18 cellular contexts compared by ENCODE assay signal in the genomic region with DNA sequence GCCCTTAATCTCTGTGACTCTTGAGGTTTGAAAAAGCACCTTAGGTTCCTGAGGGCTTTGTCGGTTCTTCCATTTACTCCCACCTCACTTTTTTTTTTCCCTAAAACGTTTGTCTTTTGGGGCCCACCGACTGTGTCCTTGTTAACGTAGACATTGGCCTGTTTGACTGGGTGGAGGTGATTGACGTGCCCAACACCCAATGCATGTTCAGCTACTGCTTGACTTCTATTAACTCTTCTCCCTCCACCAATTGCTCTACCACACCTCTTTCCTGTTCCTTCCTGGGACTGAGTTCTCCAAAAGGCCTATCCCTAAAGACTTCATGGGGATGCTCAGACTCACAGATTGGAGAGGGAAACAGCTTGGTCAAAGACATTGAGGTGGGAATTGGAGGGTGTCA. TPM values are rescaled to one million over a fixed set of nuclear protein-coding genes. Genes with fewer than 3 reads are reported as not detected.
DNase-seq lines count a peak whose midpoint lies in the region; ATAC-seq, FAIRE-seq and TF ChIP-seq lines count a peak whose summit lies in the region.
"Had no signal": no experiment of that assay in that cellular context is flagged by ENCODE, and none has a peak within 500 bp of the region (broad histone marks: within the 10 kb centered on the region; RNA-seq: fewer than 3 reads in every experiment).

No MANE protein-coding gene starts in this region.

- TF ChIP-seq RAD21 in GM12878 (IDR thresholded peaks at IDR 0.05; ENCODE audit: insufficient read depth, low read depth, low read length) = no peak

- H3K4me2 ChIP-seq in GM23338 (no peak overlapping the region), GM12878 (ENCODE audit: control insufficient read depth, insufficient read depth) (no peak overlapping the region)

- FAIRE-seq in GM12878 (lab: Jason Lieb, UNC) = peak; percentile 56
- FAIRE-seq: kidney had no signal

- no peak overlapping the region for H3K9ac ChIP-seq in GM12878 (ENCODE audit: control insufficient read depth, insufficient read depth, low read length)

- H3F3A ChIP-seq in GM23338 (replicated peaks; ENCODE audit: low read depth) = peaks cover 5% of the 10 kb centered on the region; the same call in 1 of the 2 replicates

- intact Hi-C loops in GM12878 (cut with micrococcal nuclease; ENCODE audit: unreplicated experiment) = no loop called here

- H3K27ac Mint-ChIP-seq in GM23338 = no peak overlapping the region
- H3K27ac Mint-ChIP-seq: activated CD8-positive, alpha-beta memory T cell treated with anti-CD3 and anti-CD28 coated beads, Interleukin-2, amount 10 ng/mL, durations not matched to agents 7 days and 5 days had no signal

- TF ChIP-seq POLR2A in GM12878 (IDR thresholded peaks at IDR 0.05; ENCODE audit: low read depth, low read length) = no peak

- peaks cover 1% of the 10 kb centered on the region; the same call in 2 of the 3 replicates for H3K36me3 Mint-ChIP-seq in GM23338 (ENCODE audit: low read depth)
- H3K36me3 Mint-ChIP-seq: activated CD8-positive, alpha-beta memory T cell treated with anti-CD3 and anti-CD28 coated beads, Interleukin-2, amount 10 ng/mL, durations not matched to agents 7 days and 5 days had no signal

- no peaks in the 10 kb centered on the region for H3K79me2 ChIP-seq in GM23338 (replicated peaks; ENCODE audit: insufficient read depth)
- H3K79me2 ChIP-seq in GM12878 (ENCODE audit: control insufficient read depth, insufficient read depth, low read length) = no peaks in the 10 kb centered on the region

- no peak overlapping the region; the same call in 2 of the 3 replicates for H3K4me3 Mint-ChIP-seq in GM23338
- H3K4me3 Mint-ChIP-seq: activated CD8-positive, alpha-beta memory T cell treated with anti-CD3 and anti-CD28 coated beads, Interleukin-2, amount 10 ng/mL, durations not matched to agents 7 days and 5 days; CD14-positive monocyte had no signal

- DNase-seq in AG10803 (ENCODE audit: low read depth) (peak; percentile 48), GM23338 (ENCODE audit: low spot score) (peak; percentile 69), GM12878 (ENCODE audit: low read depth, low spot score) (no peak), foreskin fibroblast (peak; percentile 21 to 43), NCI-H345 (lab: John Stamatoyannopoulos, UW) (no peak), NCI-H748 (lab: John Stamatoyannopoulos, UW; ENCODE audit: unreplicated experiment) (no peak), NCI-H1930 (lab: John Stamatoyannopoulos, UW) (no peak)
- DNase-seq: activated CD4-positive, CD25-positive, alpha-beta regulatory T cell treated with anti-CD3 and anti-CD28 coated beads, Interleukin-2, amount 50 U/mL, for 72 hours; activated CD8-positive, alpha-beta memory T cell treated with anti-CD3 and anti-CD28 coated beads, Interleukin-2, amount 10 ng/mL, durations not matched to agents 7 days and 5 days; amniotic stem cell; kidney; midbrain; NCI-H2081; NCI-H524 treated with DMSO at 0.1 percent for 48 hours; retina had no signal

- no peak overlapping the region for H3K27ac ChIP-seq in GM23338 (ENCODE audit: low read depth)
- no peak overlapping the region for H3K27ac ChIP-seq in GM12878 (ENCODE audit: control insufficient read depth, insufficient read depth)

- H3K4me1 Mint-ChIP-seq in GM23338 = no peaks in the 10 kb centered on the region; the same call in 2 of the 3 replicates
- H3K4me1 Mint-ChIP-seq: activated CD8-positive, alpha-beta memory T cell treated with anti-CD3 and anti-CD28 coated beads, Interleukin-2, amount 10 ng/mL, durations not matched to agents 7 days and 5 days had no signal

- H2AFZ ChIP-seq in GM23338 (no peak overlapping the region), GM12878 (ENCODE audit: control insufficient read depth, low read depth, low read length) (no peak overlapping the region)

- SMC1A ChIA-PET in GM12878 (lab: Charles Lee; ENCODE audit: uncharacterized antibody, unreplicated experiment) = no interaction called here

- H3K36me3 ChIP-seq in GM23338 (ENCODE audit: insufficient read depth) = no peaks in the 10 kb centered on the region
- no peaks in the 10 kb centered on the region for H3K36me3 ChIP-seq in GM12878 (ENCODE audit: control insufficient read depth in 2 of 2, insufficient read depth in 2 of 2, low read length in 1 of 2)

- peaks cover 23% of the 10 kb centered on the region for H3K27me3 ChIP-seq in GM23338 (ENCODE audit: insufficient read depth)
- no peaks in the 10 kb centered on the region for H3K27me3 ChIP-seq in GM12878 (replicated peaks in 1 of 2; ENCODE audit: control insufficient read depth in 2 of 2, insufficient read depth in 2 of 2, low read length in 1 of 2)

- H4K20me1 ChIP-seq in GM23338 (replicated peaks; ENCODE audit: insufficient read depth) (no peaks in the 10 kb centered on the region), GM12878 (ENCODE audit: control insufficient read depth, insufficient read depth) (no peaks in the 10 kb centered on the region)

- TF ChIP-seq CTCF in AG10803 (conservative IDR thresholded peaks at IDR 0.05; ENCODE audit: low read length) = no peak
- no peak for TF ChIP-seq CTCF in GM23338 (conservative IDR thresholded peaks at IDR 0.05; ENCODE audit: low read depth in 2 of 2)
- TF ChIP-seq CTCF in GM12878 (IDR thresholded peaks at IDR 0.05 in 2 of 3, conservative IDR thresholded peaks at IDR 0.05 in 1 of 3; ENCODE audit: control insufficient read depth in 2 of 3, extremely low read depth in 1 of 3, insufficient read depth in 1 of 3, low read depth in 3 of 3, low read length in 3 of 3) = no peak
- TF ChIP-seq CTCF in foreskin fibroblast (IDR thresholded peaks at IDR 0.05; ENCODE audit: low read depth, low read length) = no peak

- POLR2A ChIA-PET in GM12878 (lab: Charles Lee) = interaction anchor here (0.5 kb wide), 1 partner anchor 28 kb away, joined by 3 read pairs; no protein-coding TSS in a partner anchor

- H3K9me2 ChIP-seq in GM23338 (ENCODE audit: insufficient read depth) = no peaks in the 10 kb centered on the region

- RAD21 ChIA-PET in GM12878 (lab: Charles Lee; ENCODE audit: unreplicated experiment) = no interaction called here

- 4% methylated on average over 5 of the region's 5 CpGs for WGBS in GM12878 (ENCODE audit: insufficient coverage, insufficient replicate concordance, low lambda C conversion rate, missing lambda C conversion rate)

- CTCF ChIA-PET in GM12878 (lab: Yijun Ruan, JAX) = interaction anchor here (0.5 kb wide), 1 partner anchor 437 kb away, joined by 3 read pairs; no protein-coding TSS in a partner anchor

- no peaks in the 10 kb centered on the region; the same call in 2 of the 3 replicates for H3K9me3 ChIP-seq in GM12878 (replicated peaks; ENCODE audit: control insufficient read depth, insufficient read depth, low read length)

- H3K4me3 ChIP-seq in AG10803 (ENCODE audit: low read length) (no peak overlapping the region), GM23338 (no peak overlapping the region), GM12878 (no peak overlapping the region), foreskin fibroblast (ENCODE audit: low read depth in 1 of 2, low read length in 2 of 2) (no peak overlapping the region)

- in situ Hi-C loops in GM12878 (cut with MboI) = no loop called here

- no peak for TF ChIP-seq EP300 in GM12878 (IDR thresholded peaks at IDR 0.05; ENCODE audit: borderline replicate concordance in 1 of 2, control insufficient read depth in 1 of 2, low read depth in 2 of 2, low read length in 2 of 2)

- H3K4me1 ChIP-seq in GM23338 (ENCODE audit: insufficient read depth) = no peaks in the 10 kb centered on the region
- no peaks in the 10 kb centered on the region for H3K4me1 ChIP-seq in GM12878 (ENCODE audit: control insufficient read depth, insufficient read depth, low read length)

- H3K27me3 Mint-ChIP-seq in GM23338 (ENCODE audit: insufficient read depth, low read depth, poor library complexity) = peaks cover 15% of the 10 kb centered on the region
- H3K27me3 Mint-ChIP-seq: activated CD8-positive, alpha-beta memory T cell treated with anti-CD3 and anti-CD28 coated beads, Interleukin-2, amount 10 ng/mL, durations not matched to agents 7 days and 5 days had no signal

- H3K9me3 Mint-ChIP-seq in GM23338 = peaks cover 4% of the 10 kb centered on the region; the same call in 1 of the 3 replicates

- peak; percentile 17 for ATAC-seq in GM23338
- ATAC-seq in GM12878 = peak; percentile 24; the same call in 1 of the 3 replicates
- no peak for ATAC-seq in GM21423 (IDR thresholded peaks at IDR 0.05; ENCODE audit: unreplicated experiment)
- ATAC-seq: activated CD8-positive, alpha-beta memory T cell treated with anti-CD3 and anti-CD28 coated beads, Interleukin-2, amount 10 ng/mL, durations not matched to agents 7 days and 5 days had no signal

- BruUV-seq in GM12878 (replicated peaks; lab: Mats Ljungman, UMichigan) = no TSS peak

RNA-seq across cellular contexts. Expression of gene CKM, which starts 17.3 kb away (rescaled TPM):
- total RNA-seq in GM23338 (2014; rRNA removed; shearing (Covaris generic)) = not detected in 2 replicates
- 0.47 TPM in 1 of 2 replicates, not detected in the other for polyA plus RNA-seq in GM23338 (2016; fragmentation: Nextera tagmentation; extraction: Ambion mirVana)
- total RNA-seq in GM12878 (2013; cell fraction: nucleolus; rRNA removed) = not detected in 2 replicates
- total RNA-seq in GM12878 (2014; rRNA removed) = not detected in 2 replicates
- total RNA-seq in GM12878 (2014; rRNA removed; fragmentation: Illumina TruSeq; extraction: Trizol) = not detected in 2 replicates
- total RNA-seq in GM12878 (2021) = 0.13 TPM in 1 of 2 replicates, not detected in the other
- polyA plus RNA-seq in GM12878 (2011; ENCODE audit: low read depth) = not detected
- polyA plus RNA-seq in GM12878 (2011; rRNA removed) = 0.06 and 0.08 TPM in 2 replicates
- 0.23 and 0.30 TPM in 2 replicates for polyA plus RNA-seq in GM12878 (2011; cell fraction: cytosol; rRNA removed)
- 0.15 TPM in 1 of 2 replicates, not detected in the other for polyA plus RNA-seq in GM12878 (2011; cell fraction: nucleus; rRNA removed)
- not detected in 2 replicates for polyA plus RNA-seq in GM12878 (2012)
- not detected in 2 replicates for polyA plus RNA-seq in GM12878 (2014; fragmentation: Illumina TruSeq; extraction: Trizol)
- polyA plus RNA-seq in GM12878 (2014; fragmentation: Nextera tagmentation; extraction: Ambion mirVana) = under 1 TPM in 1 of 2 experiments, not detected in 1; 0.14 TPM
- polyA plus RNA-seq in GM12878 (2014; rRNA removed) = 0.08 and 0.11 TPM in 2 replicates
- under 1 TPM in 1 of 2 experiments, not detected in 1; 0.13 TPM for polyA plus RNA-seq in GM12878 (2016; fragmentation: Nextera tagmentation; extraction: Ambion mirVana)
- polyA minus RNA-seq in GM12878 (2011; rRNA and poly(A)+ RNA removed) = 0.15 and 0.21 TPM in 2 replicates
- polyA minus RNA-seq in GM12878 (2011; cell fraction: cytosol; rRNA and poly(A)+ RNA removed) = not detected in 2 replicates
- not detected in 2 replicates for polyA minus RNA-seq in GM12878 (2011; cell fraction: nucleus; rRNA and poly(A)+ RNA removed)
- total RNA-seq: activated CD8-positive, alpha-beta memory T cell treated with anti-CD3 and anti-CD28 coated beads, Interleukin-2, amount 10 ng/mL, durations not matched to agents 7 days and 5 days; kidney; OCI-LY7 had no signal

RNA-seq across cellular contexts. Expression of gene KLC3, which starts 35.1 kb away (rescaled TPM):
- 4.2 and 6.4 TPM in 2 replicates for total RNA-seq in GM23338 (2014; rRNA removed; shearing (Covaris generic))
- polyA plus RNA-seq in GM23338 (2016; fragmentation: Nextera tagmentation; extraction: Ambion mirVana) (2.8 and 3.1 TPM in 2 replicates), GM12878 (2011; rRNA removed) (not detected in 2 replicates), GM12878 (2014; fragmentation: Illumina TruSeq; extraction: Trizol) (0.03 TPM in 1 of 2 replicates, not detected in the other), GM12878 (2014; fragmentation: Nextera tagmentation; extraction: Ambion mirVana) (not detected), GM12878 (2014; rRNA removed) (0.15 and 0.38 TPM in 2 replicates), GM12878 (2016; fragmentation: Nextera tagmentation; extraction: Ambion mirVana) (under 1 TPM in 1 of 2 experiments, not detected in 1; 0.21 TPM)
- total RNA-seq in GM12878 (2013; cell fraction: nucleolus; rRNA removed) = 0.59 TPM in 1 of 2 replicates, not detected in the other
- total RNA-seq in GM12878 (2014; rRNA removed) (0.28 TPM in 1 of 2 replicates, not detected in the other), GM12878 (2014; rRNA removed; fragmentation: Illumina TruSeq; extraction: Trizol) (not detected in 2 replicates), GM12878 (2021) (0.33 and 0.37 TPM in 2 replicates)
- polyA plus RNA-seq in GM12878 (2011; ENCODE audit: low read depth) = not detected
- 0.03 TPM in 1 of 2 replicates, not detected in the other for polyA plus RNA-seq in GM12878 (2011; cell fraction: cytosol; rRNA removed)
- polyA plus RNA-seq in GM12878 (2011; cell fraction: nucleus; rRNA removed) = not detected in 2 replicates
- 0.24 and 0.31 TPM in 2 replicates for polyA plus RNA-seq in GM12878 (2012)
- not detected in 2 replicates for polyA minus RNA-seq in GM12878 (2011; rRNA and poly(A)+ RNA removed)
- polyA minus RNA-seq in GM12878 (2011; cell fraction: cytosol; rRNA and poly(A)+ RNA removed) = not detected in 2 replicates
- not detected in 2 replicates for polyA minus RNA-seq in GM12878 (2011; cell fraction: nucleus; rRNA and poly(A)+ RNA removed)
- total RNA-seq: activated CD8-positive, alpha-beta memory T cell treated with anti-CD3 and anti-CD28 coated beads, Interleukin-2, amount 10 ng/mL, durations not matched to agents 7 days and 5 days; OCI-LY7 had no signal
- polyA plus RNA-seq: CD14-positive monocyte had no signal

RNA-seq across cellular contexts. Expression of gene MARK4, which starts 54.4 kb away (rescaled TPM):
- total RNA-seq in GM23338 (2014; rRNA removed; shearing (Covaris generic)) = 38.6 and 40.5 TPM in 2 replicates
- polyA plus RNA-seq in GM23338 (2016; fragmentation: Nextera tagmentation; extraction: Ambion mirVana) = 15.8 and 16.6 TPM in 2 replicates
- 30.1 and 31.1 TPM in 2 replicates for total RNA-seq in GM12878 (2013; cell fraction: nucleolus; rRNA removed)
- total RNA-seq in GM12878 (2014; rRNA removed) = 4.5 and 6.4 TPM in 2 replicates
- 3.7 and 3.8 TPM in 2 replicates for total RNA-seq in GM12878 (2014; rRNA removed; fragmentation: Illumina TruSeq; extraction: Trizol)
- 20.4 and 24.3 TPM in 2 replicates for total RNA-seq in GM12878 (2021)
- polyA plus RNA-seq in GM12878 (2011; ENCODE audit: low read depth) = 5.2 TPM
- 6.6 TPM in 2 replicates for polyA plus RNA-seq in GM12878 (2011; rRNA removed)
- 4.8 and 6.8 TPM in 2 replicates for polyA plus RNA-seq in GM12878 (2011; cell fraction: cytosol; rRNA removed)
- polyA plus RNA-seq in GM12878 (2011; cell fraction: nucleus; rRNA removed) = 11.3 and 14.1 TPM in 2 replicates
- polyA plus RNA-seq in GM12878 (2012) = 12.9 and 20.2 TPM in 2 replicates
- 7.8 and 16.9 TPM in 2 replicates for polyA plus RNA-seq in GM12878 (2014; fragmentation: Illumina TruSeq; extraction: Trizol)
- polyA plus RNA-seq in GM12878 (2014; fragmentation: Nextera tagmentation; extraction: Ambion mirVana) = under 1 TPM; 0.66 TPM
- 10.5 and 12.1 TPM in 2 replicates for polyA plus RNA-seq in GM12878 (2014; rRNA removed)
- 1 to 10 TPM; 2.0 to 2.7 TPM for polyA plus RNA-seq in GM12878 (2016; fragmentation: Nextera tagmentation; extraction: Ambion mirVana)
- polyA minus RNA-seq in GM12878 (2011; rRNA and poly(A)+ RNA removed) = 15.8 and 18.2 TPM in 2 replicates
- 8.2 and 9.4 TPM in 2 replicates for polyA minus RNA-seq in GM12878 (2011; cell fraction: cytosol; rRNA and poly(A)+ RNA removed)
- 3.5 and 5.2 TPM in 2 replicates for polyA minus RNA-seq in GM12878 (2011; cell fraction: nucleus; rRNA and poly(A)+ RNA removed)

Comparison
In these comparisons a context has a peak if more than half of its experiments do, and no peak if none do; other contexts are left out.
1. DNase-seq: peak in AG10803 (single experiment), GM23338 (single experiment) and foreskin fibroblast (2 of 2); none in GM12878 (single experiment), NCI-H345 (single experiment), NCI-H748 (single experiment) and NCI-H1930 (0 of 2).